ENCODE assay signal across 1 cellular context in the genomic region with DNA sequence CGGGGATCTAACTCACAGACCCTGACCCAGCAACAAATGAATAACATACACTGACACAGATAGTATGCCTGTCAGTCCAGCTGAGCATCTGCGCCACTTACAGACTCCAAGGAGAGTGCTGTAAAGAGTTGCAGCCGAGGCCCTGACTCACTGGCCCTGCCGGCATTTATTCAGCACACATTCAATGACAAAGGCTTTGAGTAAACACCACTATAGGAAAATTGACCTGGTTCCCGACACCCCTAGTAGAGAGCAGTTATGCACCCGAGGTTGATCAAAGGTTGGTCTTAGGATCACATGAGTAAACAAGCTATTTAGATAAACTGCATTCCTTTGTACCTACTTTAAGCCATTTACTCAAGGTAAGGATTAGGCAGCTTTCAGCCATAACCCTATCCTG.
A peak's percentile ranks its signal among the peaks of the same experiment; 100 is the strongest.
TF ChIP-seq lines count a peak whose summit lies in the region.

No MANE protein-coding gene starts in this region.

TF ChIP-seq in HepG2, 621 proteins besides CTCF, POLR2A, EP300 and RAD21:
- TF ChIP-seq NR0B2 (CRISPR knock-in tag; IDR thresholded peaks at IDR 0.05): no peak
- TF ChIP-seq FOXA1 (IDR thresholded peaks at IDR 0.05): no peak
- 0 out of 2 replicates have a peak, but pooled peaks have one; percentile 27 for TF ChIP-seq FOXA1 (CRISPR knock-in tag; IDR thresholded peaks at IDR 0.05)
- no peak for TF ChIP-seq ATAD3A (CRISPR knock-in tag; IDR thresholded peaks at IDR 0.05)
- peak; percentile 96 for TF ChIP-seq ZNF253 (CRISPR knock-in tag; IDR thresholded peaks at IDR 0.05; ENCODE audit: borderline replicate concordance)
